In genomic region chr19:12162513-12162881, GRCh38 we compare ENCODE assay signal across 8 cellular contexts. TPM values are rescaled to one million over a fixed set of nuclear protein-coding genes. Genes with fewer than 3 reads are reported as not detected.
DNase-seq lines count a peak whose midpoint lies in the region; ATAC-seq and TF ChIP-seq lines count a peak whose summit lies in the region.

No MANE protein-coding gene starts in this region.

- peak overlapping the region; percentile 87; the same call in 1 of the 2 replicates for H3K9ac ChIP-seq in OCI-LY1 (ENCODE audit: low read length)

- TF ChIP-seq CTCF in OCI-LY1 (IDR thresholded peaks at IDR 0.05; ENCODE audit: low read length), result no peak
- TF ChIP-seq CTCF in esophagus muscularis mucosa (IDR thresholded peaks at IDR 0.05), result no peak
- no peak for TF ChIP-seq CTCF in gastrocnemius medialis (IDR thresholded peaks at IDR 0.05 in 4 of 5, conservative IDR thresholded peaks at IDR 0.05 in 1 of 5)

- TF ChIP-seq EP300 in esophagus muscularis mucosa (IDR thresholded peaks at IDR 0.05), result no peak

- DNase-seq in esophagus muscularis mucosa (ENCODE audit: extremely low spot score), result no peak
- no peak for DNase-seq in gastrocnemius medialis
- DNase-seq in AG08395 (ENCODE audit: low spot score), result no peak
- no peak for DNase-seq in NCI-H1930 (lab: John Stamatoyannopoulos, UW)
- no peak for DNase-seq in amniotic stem cell (lab: John Stamatoyannopoulos, UW)
- no peak for DNase-seq in nucleus accumbens (lab: John Stamatoyannopoulos, UW)

- peak overlapping the region; percentile 75 for H3K4me2 ChIP-seq in OCI-LY1 (ENCODE audit: low read length)

- H3F3A ChIP-seq in OCI-LY1 (ENCODE audit: insufficient read depth, low read length), result no peaks in the 10 kb centered on the region

- ATAC-seq in GM18861 (IDR thresholded peaks at IDR 0.05; ENCODE audit: unreplicated experiment) (peak; percentile 8), gastrocnemius medialis (peak; percentile 9 to 20)

- H3K36me3 ChIP-seq in OCI-LY1 (ENCODE audit: insufficient read depth, low read length) (peaks cover 22% of the 10 kb centered on the region), esophagus muscularis mucosa (peaks cover 0 to 8% (median 4%) of the 10 kb centered on the region in 4 donors), gastrocnemius medialis (peaks cover 0 to 8% of the 10 kb centered on the region in 2 donors)

- H3K27ac ChIP-seq in OCI-LY1 (ENCODE audit: low read depth, low read length, poor library complexity, severe bottlenecking) (no peak overlapping the region), esophagus muscularis mucosa (replicated peaks in 1 of 4) (peak overlapping the region; percentile 95 to 98 (median 96)), gastrocnemius medialis (peak overlapping the region; percentile 85 to 89 (median 88))

- H3K9me3 ChIP-seq in OCI-LY1 (ENCODE audit: low read length) (peaks cover 10% of the 10 kb centered on the region; the same call in 1 of the 2 replicates), esophagus muscularis mucosa (no peaks in the 10 kb centered on the region), gastrocnemius medialis (no peaks in the 10 kb centered on the region)

- TF ChIP-seq POLR2A in esophagus muscularis mucosa (IDR thresholded peaks at IDR 0.05; ENCODE audit: low read depth) (no peak), gastrocnemius medialis (IDR thresholded peaks at IDR 0.05) (no peak)

- intact Hi-C loops in esophagus muscularis mucosa (cut with DNase I) (no loop called here), gastrocnemius medialis (cut with DNase I; ENCODE audit: low total_unique reads) (no loop called here)

- H3K4me1 ChIP-seq in OCI-LY1 (ENCODE audit: insufficient read depth, low read length, severe bottlenecking) (peaks cover 9% of the 10 kb centered on the region), esophagus muscularis mucosa (peaks cover 34 to 47% (median 44%) of the 10 kb centered on the region in 4 donors), gastrocnemius medialis (peaks cover 6 to 16% of the 10 kb centered on the region in 2 donors)

- in situ Hi-C loops in gastrocnemius medialis (cut with MboI; ENCODE audit: low sequenced_read_pairs in 4 of 4), result no loop called here

- peak overlapping the region; percentile 90 for H3K4me3 ChIP-seq in OCI-LY1 (ENCODE audit: low read depth, low read length, poor library complexity, severe bottlenecking)
- peak overlapping the region; percentile 76 to 98 (median 91) for H3K4me3 ChIP-seq in esophagus muscularis mucosa
- H3K4me3 ChIP-seq in gastrocnemius medialis, result peak overlapping the region; percentile 77 to 90 (median 89)

- no peaks in the 10 kb centered on the region for H3K9me2 ChIP-seq in OCI-LY1 (ENCODE audit: low read depth, low read length)

- peaks cover 16% of the 10 kb centered on the region for H3K79me2 ChIP-seq in OCI-LY1 (ENCODE audit: insufficient read depth, low read length)

- peak overlapping the region; percentile 70; the same call in 1 of the 2 replicates for H2AFZ ChIP-seq in OCI-LY1 (ENCODE audit: low read length)

- 16% methylated on average over 8 of the region's 8 CpGs for WGBS in esophagus muscularis mucosa

- no peaks in the 10 kb centered on the region for H3K27me3 ChIP-seq in OCI-LY1 (ENCODE audit: insufficient read depth, low read length)
- no peaks in the 10 kb centered on the region for H3K27me3 ChIP-seq in esophagus muscularis mucosa
- H3K27me3 ChIP-seq in gastrocnemius medialis, result peaks cover 0 to 1% (median 0%) of the 10 kb centered on the region in 3 donors

- H4K20me1 ChIP-seq in OCI-LY1 (ENCODE audit: insufficient read depth, low read length), result no peaks in the 10 kb centered on the region

RNA-seq across cellular contexts. Expression of gene ZNF136, which starts 0.4 kb away (rescaled TPM):
- total RNA-seq in esophagus muscularis mucosa (1 to 10 TPM; 6.6 to 8.9 (median 7.5) TPM), gastrocnemius medialis (1 to 10 TPM; 1.4 to 2.2 (median 1.8) TPM)

RNA-seq across cellular contexts. Expression of gene ZNF625, which starts 6.0 kb away (rescaled TPM):
- 1 to 10 TPM; 4.5 to 8.7 (median 7.8) TPM for total RNA-seq in esophagus muscularis mucosa
- 1 to 10 TPM in 1 of 4 donors, under 1 TPM in 3; 0.22 to 1.4 (median 0.50) TPM for total RNA-seq in gastrocnemius medialis

RNA-seq across cellular contexts. Expression of gene ZNF20, which starts 22.3 kb away (rescaled TPM):
- total RNA-seq in esophagus muscularis mucosa (1 to 10 TPM; 1.3 to 5.8 (median 3.1) TPM), gastrocnemius medialis (under 1 TPM in 3 of 4 donors, not detected in 1; 0.29 to 0.78 (median 0.41) TPM)
